8 cellular contexts compared by ENCODE assay signal in genomic region chr5:96702503-96703383, GRCh38. TPM values are rescaled to one million over a fixed set of nuclear protein-coding genes. Genes with fewer than 3 reads are reported as not detected.
DNase-seq lines count a peak whose midpoint lies in the region; ATAC-seq, FAIRE-seq and TF ChIP-seq lines count a peak whose summit lies in the region.

No MANE protein-coding gene starts in this region.

- DNase-seq in GM13976 (ENCODE audit: low spot score), result peak; percentile 77
- peak; percentile 37 for DNase-seq in NCI-H1694 (lab: John Stamatoyannopoulos, UW)
- peak; percentile 65 for DNase-seq in activated CD4-positive, alpha-beta T cell treated with anti-CD3 and anti-CD28 coated beads for 1 hour
- DNase-seq in cerebellar cortex (ENCODE audit: low spot score), result peak; percentile 83
- no peak for DNase-seq in keratinocyte (ENCODE audit: low read depth, low spot score)
- DNase-seq in stimulated activated CD4-positive, alpha-beta T cell treated with anti-CD3 and anti-CD28 coated beads, Interleukin-12 subunit alpha, Interleukin-12 subunit beta, amount 100 ng/mL, for 24 hours (ENCODE audit: low read depth in 2 of 2), result peak; percentile 71 to 77
- no peak for DNase-seq in GF-D8 (lab: John Stamatoyannopoulos, UW)

- TF ChIP-seq CTCF in GM13976 (IDR thresholded peaks at IDR 0.05; ENCODE audit: borderline replicate concordance, control extremely low read depth, extremely low read depth, insufficient read depth, missing control alignments), result no peak
- no peak for TF ChIP-seq CTCF in keratinocyte (optimal IDR thresholded peaks at IDR 0.05 in 1 of 3, IDR thresholded peaks at IDR 0.05 in 1 of 3, conservative IDR thresholded peaks at IDR 0.05 in 1 of 3; ENCODE audit: extremely low read depth in 1 of 3, insufficient read depth in 2 of 3, low read length in 3 of 3)

- H3K9me3 ChIP-seq in keratinocyte (ENCODE audit: control insufficient read depth, low read depth, low read length), result no peaks in the 10 kb centered on the region

- dilution Hi-C loops in keratinocyte (cut with MboI; ENCODE audit: extremely low pct_ligation_motif_present, low sequenced_read_pairs), result no loop called here

- H4K20me1 ChIP-seq in keratinocyte (ENCODE audit: control insufficient read depth, extremely low read depth, insufficient read depth, low read length), result no peaks in the 10 kb centered on the region

- H3K9me1 ChIP-seq in keratinocyte (ENCODE audit: control insufficient read depth, extremely low read depth, insufficient read depth, low read length), result no peaks in the 10 kb centered on the region

- in situ Hi-C loops in GM13976 (cut with MboI; ENCODE audit: low sequenced_read_pairs, unreplicated experiment), result no loop called here

- peak overlapping the region; percentile 89 for H3K4me2 ChIP-seq in keratinocyte (ENCODE audit: control insufficient read depth, extremely low read depth, insufficient read depth, low read depth, low read length)

- peak overlapping the region; percentile 57 to 91 (median 75) for H3K4me3 ChIP-seq in keratinocyte (ENCODE audit: control insufficient read depth in 2 of 3, extremely low read depth in 1 of 3, insufficient read depth in 2 of 3, low read depth in 1 of 3, low read length in 3 of 3)

- H3K27ac ChIP-seq in keratinocyte (ENCODE audit: control insufficient read depth, insufficient read depth, low read length), result peak overlapping the region; percentile 98

- no peaks in the 10 kb centered on the region for H3K27me3 ChIP-seq in keratinocyte (ENCODE audit: control insufficient read depth, extremely low read depth, insufficient read depth, low read length)

- H3K79me2 ChIP-seq in keratinocyte (ENCODE audit: control insufficient read depth, insufficient read depth, low read length), result peaks cover 51% of the 10 kb centered on the region

- peaks cover 66% of the 10 kb centered on the region for H3K4me1 ChIP-seq in keratinocyte (ENCODE audit: control insufficient read depth, extremely low read depth, insufficient read depth, low read length)

- peak; percentile 65 for FAIRE-seq in keratinocyte (lab: Jason Lieb, UNC)

- H3K9ac ChIP-seq in keratinocyte (ENCODE audit: control insufficient read depth, extremely low read depth, insufficient read depth, low read length), result peak overlapping the region; percentile 98

- no peak overlapping the region for H2AFZ ChIP-seq in keratinocyte (ENCODE audit: control insufficient read depth, low read length)

- peak; percentile 62 for ATAC-seq in HG02623 (IDR thresholded peaks at IDR 0.05; ENCODE audit: unreplicated experiment)

- peaks cover 1 to 4% of the 10 kb centered on the region in 2 experiments for H3K36me3 ChIP-seq in keratinocyte (ENCODE audit: control insufficient read depth in 2 of 2, extremely low read depth in 1 of 2, insufficient read depth in 2 of 2, low read length in 2 of 2)

RNA-seq across cellular contexts. Expression of gene CAST, which starts 40.6 kb away (rescaled TPM):
- polyA plus RNA-seq in keratinocyte, result 148 to 343 TPM (median 238 TPM) in 3 replicates
- 1,030 TPM for polyA plus RNA-seq in keratinocyte (2011; ENCODE audit: low read depth)
- 209 and 268 TPM in 2 replicates for polyA plus RNA-seq in keratinocyte (2011; cell fraction: cytosol; rRNA removed)
- 383 and 505 TPM in 2 replicates for polyA plus RNA-seq in keratinocyte (2011; cell fraction: nucleus; rRNA removed)
- 252 and 292 TPM in 2 replicates for polyA plus RNA-seq in keratinocyte (2012; ENCODE audit: low replicate concordance)
- polyA minus RNA-seq in keratinocyte, result 62.9 to 205 TPM (median 111 TPM) in 3 replicates
- polyA minus RNA-seq in keratinocyte (2011; cell fraction: cytosol; rRNA and poly(A)+ RNA removed), result 227 TPM
- polyA minus RNA-seq in keratinocyte (2011; cell fraction: nucleus; rRNA and poly(A)+ RNA removed), result 331 and 508 TPM in 2 replicates

Comparison
In these comparisons a context has a peak if more than half of its experiments do, and no peak if none do; other contexts are left out.
1. DNase-seq: peak in GM13976 (single experiment), NCI-H1694 (single experiment), activated CD4-positive, alpha-beta T cell treated with anti-CD3 and anti-CD28 coated beads for 1 hour (single experiment), cerebellar cortex (single experiment) and stimulated activated CD4-positive, alpha-beta T cell treated with anti-CD3 and anti-CD28 coated beads, Interleukin-12 subunit alpha, Interleukin-12 subunit beta, amount 100 ng/mL, for 24 hours (2 of 2); none in keratinocyte (single experiment) and GF-D8 (single experiment).